Comparison of ENCODE assay signal across 20 cellular contexts in genomic region chr19:1327125-1327524, GRCh38. TPM values are rescaled to one million over a fixed set of nuclear protein-coding genes. Genes with fewer than 3 reads are reported as not detected.
DNase-seq lines count a peak whose midpoint lies in the region; ATAC-seq, FAIRE-seq and TF ChIP-seq lines count a peak whose summit lies in the region.
"Had no signal": no experiment of that assay in that cellular context is flagged by ENCODE, and none has a peak within 500 bp of the region (broad histone marks: within the 10 kb centered on the region; RNA-seq: fewer than 3 reads in every experiment).

No MANE protein-coding gene starts in this region.

- TF ChIP-seq CTCF in WTC11 (IDR thresholded peaks at IDR 0.05) (no peak), D721Med (IDR thresholded peaks at IDR 0.05; ENCODE audit: insufficient read depth, missing control alignments) (no peak)

- H3K4me1 Mint-ChIP-seq in WTC11, result no peaks in the 10 kb centered on the region
- H3K4me1 Mint-ChIP-seq in stimulated activated effector memory CD8-positive, alpha-beta T cell treated with anti-CD3 and anti-CD28 coated beads, Interleukin-12 subunit alpha, Interleukin-12 subunit beta, amount 100 ng/mL, for 72 hours, result peaks cover 8% of the 10 kb centered on the region

- ATAC-seq in WTC11, result no peak
- no peak for ATAC-seq in stimulated activated effector memory CD8-positive, alpha-beta T cell treated with anti-CD3 and anti-CD28 coated beads, Interleukin-12 subunit alpha, Interleukin-12 subunit beta, amount 100 ng/mL, for 72 hours
- ATAC-seq: CD8-positive, alpha-beta T cell; HCT116 had no signal

- peak; percentile 10 for DNase-seq in GM19239 (ENCODE audit: insufficient read length, low spot score)
- no peak for DNase-seq in WTC11 (ENCODE audit: low spot score)
- DNase-seq in D721Med (ENCODE audit: insufficient read length, low spot score), result no peak
- DNase-seq in stimulated activated effector memory CD8-positive, alpha-beta T cell treated with anti-CD3 and anti-CD28 coated beads, Interleukin-12 subunit alpha, Interleukin-12 subunit beta, amount 100 ng/mL, for 72 hours (ENCODE audit: low spot score in 2 of 2), result no peak
- no peak for DNase-seq in NCI-H146 (lab: John Stamatoyannopoulos, UW)
- DNase-seq: Calu3; CD8-positive, alpha-beta T cell; EL; MM.1S; NCI-H1092 treated with DMSO at 0.1 percent for 48 hours; NCI-H1694; NCI-H2081 treated with DMSO at 0.1 percent for 48 hours; OCI-M1; RPMI8226; SHP77 treated with DMSO at 0.1 percent for 48 hours; SK-N-SH had no signal

- no peaks in the 10 kb centered on the region for H3K9me3 ChIP-seq in BLaER1
- H3K9me3 ChIP-seq: SK-N-SH had no signal

- H3K36me3 ChIP-seq in BLaER1, result no peaks in the 10 kb centered on the region

- CTCF ChIA-PET in WTC11 (lab: Charles Lee), result interaction anchor here (1.3 to 2.1 kb wide), 3 partner anchors 11 to 61 kb away, joined by 5 to 7 read pairs (median 7); no protein-coding TSS in a partner anchor

- no peaks in the 10 kb centered on the region for H3K9me3 Mint-ChIP-seq in WTC11
- H3K9me3 Mint-ChIP-seq in stimulated activated effector memory CD8-positive, alpha-beta T cell treated with anti-CD3 and anti-CD28 coated beads, Interleukin-12 subunit alpha, Interleukin-12 subunit beta, amount 100 ng/mL, for 72 hours, result no peaks in the 10 kb centered on the region
- H3K9me3 Mint-ChIP-seq: CD8-positive, alpha-beta T cell had no signal

- POLR2A ChIA-PET in WTC11 (lab: Charles Lee), result no interaction called here

- no peak overlapping the region for H3K9ac ChIP-seq in BLaER1
- H3K9ac ChIP-seq: SK-N-SH had no signal

- H3K4me2 ChIP-seq in BLaER1, result peak overlapping the region; percentile 52
- H3K4me2 ChIP-seq: SK-N-SH had no signal

- H3K27ac ChIP-seq in BLaER1, result no peak overlapping the region

- peaks cover 4% of the 10 kb centered on the region; the same call in 1 of the 2 replicates for H3K27me3 Mint-ChIP-seq in WTC11 (ENCODE audit: low read depth)

- no peaks in the 10 kb centered on the region for H4K20me1 ChIP-seq in BLaER1

- peaks cover 41% of the 10 kb centered on the region for H3K27me3 ChIP-seq in BLaER1

- FAIRE-seq in GM19239 (lab: Jason Lieb, UNC), result no peak
- FAIRE-seq in D721Med (lab: Jason Lieb, UNC), result no peak
- FAIRE-seq: A204.1 had no signal

- no peak overlapping the region for H3K4me3 Mint-ChIP-seq in WTC11
- H3K4me3 Mint-ChIP-seq in stimulated activated effector memory CD8-positive, alpha-beta T cell treated with anti-CD3 and anti-CD28 coated beads, Interleukin-12 subunit alpha, Interleukin-12 subunit beta, amount 100 ng/mL, for 72 hours, result no peak overlapping the region
- H3K4me3 Mint-ChIP-seq: CD8-positive, alpha-beta T cell had no signal

- H3K36me3 Mint-ChIP-seq in WTC11, result no peaks in the 10 kb centered on the region
- no peaks in the 10 kb centered on the region for H3K36me3 Mint-ChIP-seq in stimulated activated effector memory CD8-positive, alpha-beta T cell treated with anti-CD3 and anti-CD28 coated beads, Interleukin-12 subunit alpha, Interleukin-12 subunit beta, amount 100 ng/mL, for 72 hours
- H3K36me3 Mint-ChIP-seq: CD8-positive, alpha-beta T cell had no signal

- peak overlapping the region; percentile 57; the same call in 1 of the 2 replicates for H3K27ac Mint-ChIP-seq in WTC11
- no peak overlapping the region for H3K27ac Mint-ChIP-seq in stimulated activated effector memory CD8-positive, alpha-beta T cell treated with anti-CD3 and anti-CD28 coated beads, Interleukin-12 subunit alpha, Interleukin-12 subunit beta, amount 100 ng/mL, for 72 hours
- H3K27ac Mint-ChIP-seq: CD8-positive, alpha-beta T cell had no signal

- H3K4me1 ChIP-seq in BLaER1, result peaks cover 78% of the 10 kb centered on the region

- H3K4me3 ChIP-seq in BLaER1, result no peak overlapping the region

TF ChIP-seq in WTC11, 78 proteins besides CTCF, POLR2A, EP300 and RAD21 (continues in another document):
- no peak for TF ChIP-seq MYBL2 (CRISPR knock-in tag; IDR thresholded peaks at IDR 0.05)
- TF ChIP-seq, protein P1, sequence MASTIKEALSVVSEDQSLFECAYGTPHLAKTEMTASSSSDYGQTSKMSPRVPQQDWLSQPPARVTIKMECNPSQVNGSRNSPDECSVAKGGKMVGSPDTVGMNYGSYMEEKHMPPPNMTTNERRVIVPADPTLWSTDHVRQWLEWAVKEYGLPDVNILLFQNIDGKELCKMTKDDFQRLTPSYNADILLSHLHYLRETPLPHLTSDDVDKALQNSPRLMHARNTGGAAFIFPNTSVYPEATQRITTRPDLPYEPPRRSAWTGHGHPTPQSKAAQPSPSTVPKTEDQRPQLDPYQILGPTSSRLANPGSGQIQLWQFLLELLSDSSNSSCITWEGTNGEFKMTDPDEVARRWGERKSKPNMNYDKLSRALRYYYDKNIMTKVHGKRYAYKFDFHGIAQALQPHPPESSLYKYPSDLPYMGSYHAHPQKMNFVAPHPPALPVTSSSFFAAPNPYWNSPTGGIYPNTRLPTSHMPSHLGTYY (CRISPR knock-in tag; IDR thresholded peaks at IDR 0.05), result no peak
- TF ChIP-seq GTF2I (CRISPR knock-in tag; conservative IDR thresholded peaks at IDR 0.05), result no peak
- TF ChIP-seq ETV6 (CRISPR knock-in tag; IDR thresholded peaks at IDR 0.05), result no peak
- no peak for TF ChIP-seq TP53 (CRISPR knock-in tag; IDR thresholded peaks at IDR 0.05)
- no peak for TF ChIP-seq ARID4B (CRISPR knock-in tag; IDR thresholded peaks at IDR 0.05; ENCODE audit: borderline replicate concordance)
- no peak for TF ChIP-seq GABPB1 (CRISPR knock-in tag; IDR thresholded peaks at IDR 0.05)
- no peak for TF ChIP-seq GRHL2 (CRISPR knock-in tag; IDR thresholded peaks at IDR 0.05; ENCODE audit: insufficient replicate concordance, severe bottlenecking)
- no peak for TF ChIP-seq SOX15 (CRISPR knock-in tag; IDR thresholded peaks at IDR 0.05)
- TF ChIP-seq ZBTB21 (CRISPR knock-in tag; IDR thresholded peaks at IDR 0.05; ENCODE audit: borderline replicate concordance), result no peak
- no peak for TF ChIP-seq CREB1 (CRISPR knock-in tag; IDR thresholded peaks at IDR 0.05)
- TF ChIP-seq NFATC4 (CRISPR knock-in tag; IDR thresholded peaks at IDR 0.05), result no peak
- no peak for TF ChIP-seq IRF1 (CRISPR knock-in tag; IDR thresholded peaks at IDR 0.05)
- TF ChIP-seq ZNF416 (CRISPR knock-in tag; IDR thresholded peaks at IDR 0.05), result no peak
- TF ChIP-seq NR3C1 (CRISPR knock-in tag; conservative IDR thresholded peaks at IDR 0.05; ENCODE audit: low read depth), result no peak
- TF ChIP-seq E2F1 (CRISPR knock-in tag; IDR thresholded peaks at IDR 0.05), result no peak

RNA-seq across cellular contexts. Expression of gene EFNA2, which starts 41.5 kb away (rescaled TPM):
- total RNA-seq in WTC11 (2021), result 11.4 to 14.2 TPM (median 12.6 TPM) in 3 replicates
- total RNA-seq: CD8-positive, alpha-beta T cell; LHCN-M2 had no signal

RNA-seq across cellular contexts. Expression of gene FAM174C, which starts 51.8 kb away (rescaled TPM):
- total RNA-seq in WTC11 (2021), result 59.4 to 65.9 TPM (median 65.7 TPM) in 3 replicates

RNA-seq across cellular contexts. Expression of gene NDUFS7, which starts 56.6 kb away (rescaled TPM):
- 136 to 149 TPM (median 139 TPM) in 3 replicates for total RNA-seq in WTC11 (2021)

RNA-seq across cellular contexts. Expression of gene CIRBP, which starts 58.0 kb away (rescaled TPM):
- 256 to 298 TPM (median 256 TPM) in 3 replicates for total RNA-seq in WTC11 (2021)
